In the genomic region with DNA sequence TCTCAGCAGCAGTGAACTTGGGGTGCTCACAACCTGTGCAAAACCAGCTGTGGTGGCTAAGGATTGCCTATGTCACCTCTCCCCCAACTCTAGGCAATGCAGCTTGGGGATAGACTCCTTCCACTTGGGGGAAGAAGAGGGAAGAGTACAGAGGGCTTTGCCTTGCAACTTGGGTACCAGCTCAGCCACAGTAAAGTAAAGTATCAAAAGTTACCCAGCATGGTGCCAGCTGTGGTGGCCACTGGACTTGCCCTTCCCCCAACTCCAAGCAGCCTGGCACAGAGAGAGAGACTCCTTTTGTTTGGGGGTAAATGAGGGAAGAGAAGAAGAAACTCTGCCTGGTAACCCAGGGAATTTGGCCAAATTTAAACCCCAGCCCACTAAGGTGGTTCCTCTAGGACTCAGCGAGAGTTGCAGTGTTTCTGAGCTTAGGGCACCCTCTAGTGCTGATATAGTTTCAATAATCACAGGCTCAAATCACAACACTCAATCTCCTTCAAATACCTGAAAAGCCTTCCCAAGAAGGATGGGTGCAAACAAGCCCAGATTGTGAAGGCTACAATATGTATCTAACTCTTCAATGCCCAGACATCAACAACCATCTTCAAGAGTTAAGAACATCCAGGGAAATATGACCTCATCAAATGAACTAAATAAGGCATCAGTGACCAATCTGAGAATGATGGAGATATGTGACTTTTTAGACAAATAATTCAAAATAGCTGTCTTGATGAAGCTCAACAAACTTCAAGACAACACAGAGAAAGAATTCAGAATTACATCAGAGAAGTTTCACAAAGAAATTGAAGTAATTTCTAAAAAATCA, we compare ENCODE assay signal across 1 cellular context.
A peak's percentile ranks its signal among the peaks of the same experiment; 100 is the strongest.
TF ChIP-seq lines count a peak whose summit lies in the region.

No MANE protein-coding gene starts in this region.

TF ChIP-seq in HepG2, 621 proteins besides CTCF, POLR2A, EP300 and RAD21:
- TF ChIP-seq ZNF589 (CRISPR knock-in tag; conservative IDR thresholded peaks at IDR 0.05) (no peak), DNMT3B (CRISPR knock-in tag; conservative IDR thresholded peaks at IDR 0.05) (no peak), ZNF44 (CRISPR knock-in tag; IDR thresholded peaks at IDR 0.05) (no peak), HMG20B (CRISPR knock-in tag; conservative IDR thresholded peaks at IDR 0.05) (no peak), MTF1 (CRISPR knock-in tag; IDR thresholded peaks at IDR 0.05) (no peak), ZMYM2 (CRISPR knock-in tag; IDR thresholded peaks at IDR 0.05) (no peak), POGZ (CRISPR knock-in tag; IDR thresholded peaks at IDR 0.05) (no peak), ZNF496 (CRISPR knock-in tag; IDR thresholded peaks at IDR 0.05; ENCODE audit: insufficient replicate concordance) (no peak), ZNF552 (CRISPR knock-in tag; IDR thresholded peaks at IDR 0.05; ENCODE audit: borderline replicate concordance) (no peak), HOXA7 (CRISPR knock-in tag; IDR thresholded peaks at IDR 0.05) (no peak), ZNF292 (CRISPR knock-in tag; IDR thresholded peaks at IDR 0.05; ENCODE audit: borderline replicate concordance, low read depth) (no peak), PAX8 (CRISPR knock-in tag; IDR thresholded peaks at IDR 0.05; ENCODE audit: borderline replicate concordance) (no peak), JUND (CRISPR knock-in tag; IDR thresholded peaks at IDR 0.05) (no peak), STAG1 (CRISPR knock-in tag; IDR thresholded peaks at IDR 0.05) (peak; percentile 87), ZNF256 (CRISPR knock-in tag; conservative IDR thresholded peaks at IDR 0.05) (no peak), MIXL1 (CRISPR knock-in tag; IDR thresholded peaks at IDR 0.05) (peak; percentile 59; the same call in 1 of the 2 replicates), HDAC1 (CRISPR knock-in tag; IDR thresholded peaks at IDR 0.05) (no peak), ZNF607 (CRISPR knock-in tag; IDR thresholded peaks at IDR 0.05; ENCODE audit: borderline replicate concordance) (no peak), ZNF772 (CRISPR knock-in tag; IDR thresholded peaks at IDR 0.05) (no peak), GFI1 (CRISPR knock-in tag; IDR thresholded peaks at IDR 0.05; ENCODE audit: borderline replicate concordance) (0 out of 2 replicates have a peak, but pooled peaks have one; percentile 27), SMC3 (IDR thresholded peaks at IDR 0.05; ENCODE audit: low read length) (peak; percentile 60), ZNF432 (CRISPR knock-in tag; IDR thresholded peaks at IDR 0.05; ENCODE audit: borderline replicate concordance) (no peak), ZBTB42 (CRISPR knock-in tag; IDR thresholded peaks at IDR 0.05) (no peak), ZNF569 (CRISPR knock-in tag; IDR thresholded peaks at IDR 0.05; ENCODE audit: borderline replicate concordance) (no peak), CHD2 (IDR thresholded peaks at IDR 0.05; ENCODE audit: low read depth, low read length) (no peak), ATF1 (CRISPR knock-in tag; IDR thresholded peaks at IDR 0.05) (no peak), ATF7 (IDR thresholded peaks at IDR 0.05) (peak; percentile 74), ATF7 (CRISPR knock-in tag; IDR thresholded peaks at IDR 0.05) (no peak), ZNF224 (CRISPR knock-in tag; IDR thresholded peaks at IDR 0.05) (no peak), HNRNPUL1 (IDR thresholded peaks at IDR 0.05; ENCODE audit: low read depth, low read length) (no peak), CREB1 (IDR thresholded peaks at IDR 0.05) (peak; percentile 25; the same call in 1 of the 2 replicates), CREB1 (CRISPR knock-in tag; IDR thresholded peaks at IDR 0.05) (no peak), ZSCAN31 (CRISPR knock-in tag; IDR thresholded peaks at IDR 0.05; ENCODE audit: low read depth) (no peak)
- TF ChIP-seq, protein P1, sequence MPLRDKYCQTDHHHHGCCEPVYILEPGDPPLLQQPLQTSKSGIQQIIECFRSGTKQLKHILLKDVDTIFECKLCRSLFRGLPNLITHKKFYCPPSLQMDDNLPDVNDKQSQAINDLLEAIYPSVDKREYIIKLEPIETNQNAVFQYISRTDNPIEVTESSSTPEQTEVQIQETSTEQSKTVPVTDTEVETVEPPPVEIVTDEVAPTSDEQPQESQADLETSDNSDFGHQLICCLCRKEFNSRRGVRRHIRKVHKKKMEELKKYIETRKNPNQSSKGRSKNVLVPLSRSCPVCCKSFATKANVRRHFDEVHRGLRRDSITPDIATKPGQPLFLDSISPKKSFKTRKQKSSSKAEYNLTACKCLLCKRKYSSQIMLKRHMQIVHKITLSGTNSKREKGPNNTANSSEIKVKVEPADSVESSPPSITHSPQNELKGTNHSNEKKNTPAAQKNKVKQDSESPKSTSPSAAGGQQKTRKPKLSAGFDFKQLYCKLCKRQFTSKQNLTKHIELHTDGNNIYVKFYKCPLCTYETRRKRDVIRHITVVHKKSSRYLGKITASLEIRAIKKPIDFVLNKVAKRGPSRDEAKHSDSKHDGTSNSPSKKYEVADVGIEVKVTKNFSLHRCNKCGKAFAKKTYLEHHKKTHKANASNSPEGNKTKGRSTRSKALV (CRISPR knock-in tag; IDR thresholded peaks at IDR 0.05) = no peak
- TF ChIP-seq, protein P2, sequence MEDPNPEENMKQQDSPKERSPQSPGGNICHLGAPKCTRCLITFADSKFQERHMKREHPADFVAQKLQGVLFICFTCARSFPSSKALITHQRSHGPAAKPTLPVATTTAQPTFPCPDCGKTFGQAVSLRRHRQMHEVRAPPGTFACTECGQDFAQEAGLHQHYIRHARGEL (CRISPR knock-in tag; IDR thresholded peaks at IDR 0.05) = no peak
- TF ChIP-seq, protein P3, sequence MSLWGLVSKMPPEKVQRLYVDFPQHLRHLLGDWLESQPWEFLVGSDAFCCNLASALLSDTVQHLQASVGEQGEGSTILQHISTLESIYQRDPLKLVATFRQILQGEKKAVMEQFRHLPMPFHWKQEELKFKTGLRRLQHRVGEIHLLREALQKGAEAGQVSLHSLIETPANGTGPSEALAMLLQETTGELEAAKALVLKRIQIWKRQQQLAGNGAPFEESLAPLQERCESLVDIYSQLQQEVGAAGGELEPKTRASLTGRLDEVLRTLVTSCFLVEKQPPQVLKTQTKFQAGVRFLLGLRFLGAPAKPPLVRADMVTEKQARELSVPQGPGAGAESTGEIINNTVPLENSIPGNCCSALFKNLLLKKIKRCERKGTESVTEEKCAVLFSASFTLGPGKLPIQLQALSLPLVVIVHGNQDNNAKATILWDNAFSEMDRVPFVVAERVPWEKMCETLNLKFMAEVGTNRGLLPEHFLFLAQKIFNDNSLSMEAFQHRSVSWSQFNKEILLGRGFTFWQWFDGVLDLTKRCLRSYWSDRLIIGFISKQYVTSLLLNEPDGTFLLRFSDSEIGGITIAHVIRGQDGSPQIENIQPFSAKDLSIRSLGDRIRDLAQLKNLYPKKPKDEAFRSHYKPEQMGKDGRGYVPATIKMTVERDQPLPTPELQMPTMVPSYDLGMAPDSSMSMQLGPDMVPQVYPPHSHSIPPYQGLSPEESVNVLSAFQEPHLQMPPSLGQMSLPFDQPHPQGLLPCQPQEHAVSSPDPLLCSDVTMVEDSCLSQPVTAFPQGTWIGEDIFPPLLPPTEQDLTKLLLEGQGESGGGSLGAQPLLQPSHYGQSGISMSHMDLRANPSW (CRISPR knock-in tag; IDR thresholded peaks at IDR 0.05; ENCODE audit: borderline replicate concordance) = no peak
- TF ChIP-seq, protein P4, sequence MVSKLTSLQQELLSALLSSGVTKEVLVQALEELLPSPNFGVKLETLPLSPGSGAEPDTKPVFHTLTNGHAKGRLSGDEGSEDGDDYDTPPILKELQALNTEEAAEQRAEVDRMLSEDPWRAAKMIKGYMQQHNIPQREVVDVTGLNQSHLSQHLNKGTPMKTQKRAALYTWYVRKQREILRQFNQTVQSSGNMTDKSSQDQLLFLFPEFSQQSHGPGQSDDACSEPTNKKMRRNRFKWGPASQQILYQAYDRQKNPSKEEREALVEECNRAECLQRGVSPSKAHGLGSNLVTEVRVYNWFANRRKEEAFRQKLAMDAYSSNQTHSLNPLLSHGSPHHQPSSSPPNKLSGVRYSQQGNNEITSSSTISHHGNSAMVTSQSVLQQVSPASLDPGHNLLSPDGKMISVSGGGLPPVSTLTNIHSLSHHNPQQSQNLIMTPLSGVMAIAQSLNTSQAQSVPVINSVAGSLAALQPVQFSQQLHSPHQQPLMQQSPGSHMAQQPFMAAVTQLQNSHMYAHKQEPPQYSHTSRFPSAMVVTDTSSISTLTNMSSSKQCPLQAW (CRISPR knock-in tag; IDR thresholded peaks at IDR 0.05) = peak; percentile 53; the same call in 1 of the 2 replicates
- TF ChIP-seq, protein P5, sequence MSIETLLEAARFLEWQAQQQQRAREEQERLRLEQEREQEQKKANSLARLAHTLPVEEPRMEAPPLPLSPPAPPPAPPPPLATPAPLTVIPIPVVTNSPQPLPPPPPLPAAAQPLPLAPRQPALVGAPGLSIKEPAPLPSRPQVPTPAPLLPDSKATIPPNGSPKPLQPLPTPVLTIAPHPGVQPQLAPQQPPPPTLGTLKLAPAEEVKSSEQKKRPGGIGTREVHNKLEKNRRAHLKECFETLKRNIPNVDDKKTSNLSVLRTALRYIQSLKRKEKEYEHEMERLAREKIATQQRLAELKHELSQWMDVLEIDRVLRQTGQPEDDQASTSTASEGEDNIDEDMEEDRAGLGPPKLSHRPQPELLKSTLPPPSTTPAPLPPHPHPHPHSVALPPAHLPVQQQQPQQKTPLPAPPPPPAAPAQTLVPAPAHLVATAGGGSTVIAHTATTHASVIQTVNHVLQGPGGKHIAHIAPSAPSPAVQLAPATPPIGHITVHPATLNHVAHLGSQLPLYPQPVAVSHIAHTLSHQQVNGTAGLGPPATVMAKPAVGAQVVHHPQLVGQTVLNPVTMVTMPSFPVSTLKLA (IDR thresholded peaks at IDR 0.05) = no peak
- TF ChIP-seq, protein P6, sequence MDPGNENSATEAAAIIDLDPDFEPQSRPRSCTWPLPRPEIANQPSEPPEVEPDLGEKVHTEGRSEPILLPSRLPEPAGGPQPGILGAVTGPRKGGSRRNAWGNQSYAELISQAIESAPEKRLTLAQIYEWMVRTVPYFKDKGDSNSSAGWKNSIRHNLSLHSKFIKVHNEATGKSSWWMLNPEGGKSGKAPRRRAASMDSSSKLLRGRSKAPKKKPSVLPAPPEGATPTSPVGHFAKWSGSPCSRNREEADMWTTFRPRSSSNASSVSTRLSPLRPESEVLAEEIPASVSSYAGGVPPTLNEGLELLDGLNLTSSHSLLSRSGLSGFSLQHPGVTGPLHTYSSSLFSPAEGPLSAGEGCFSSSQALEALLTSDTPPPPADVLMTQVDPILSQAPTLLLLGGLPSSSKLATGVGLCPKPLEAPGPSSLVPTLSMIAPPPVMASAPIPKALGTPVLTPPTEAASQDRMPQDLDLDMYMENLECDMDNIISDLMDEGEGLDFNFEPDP (CRISPR knock-in tag; conservative IDR thresholded peaks at IDR 0.05) = 0 out of 2 replicates have a peak, but pooled peaks have one; percentile 74
- TF ChIP-seq, protein P7, sequence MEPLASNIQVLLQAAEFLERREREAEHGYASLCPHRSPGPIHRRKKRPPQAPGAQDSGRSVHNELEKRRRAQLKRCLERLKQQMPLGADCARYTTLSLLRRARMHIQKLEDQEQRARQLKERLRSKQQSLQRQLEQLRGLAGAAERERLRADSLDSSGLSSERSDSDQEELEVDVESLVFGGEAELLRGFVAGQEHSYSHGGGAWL (CRISPR knock-in tag; IDR thresholded peaks at IDR 0.05) = no peak
